Comparison of ENCODE assay signal across 21 cellular contexts in the genomic region with DNA sequence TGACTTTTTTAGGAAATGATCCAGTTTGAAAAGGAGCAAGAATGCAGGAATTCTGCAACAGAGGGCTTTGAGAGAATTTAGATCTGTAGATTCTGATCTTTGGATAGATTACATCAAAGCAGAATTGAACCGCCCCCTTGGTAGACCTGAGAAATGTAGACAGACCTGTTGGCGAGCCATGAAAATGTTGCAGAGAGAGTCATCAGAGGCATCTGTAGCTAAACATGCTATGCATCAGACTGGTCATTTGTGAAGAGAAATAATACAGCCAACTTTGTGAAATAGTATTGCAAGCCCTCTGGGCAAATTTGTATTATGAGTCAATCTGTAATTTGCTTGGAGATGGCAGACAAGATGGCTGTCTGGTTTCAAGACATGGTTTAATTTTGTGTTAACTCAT. TPM values are rescaled to one million over a fixed set of nuclear protein-coding genes. Genes with fewer than 3 reads are reported as not detected.
DNase-seq lines count a peak whose midpoint lies in the region; ATAC-seq and TF ChIP-seq lines count a peak whose summit lies in the region.
"Had no signal": no experiment of that assay in that cellular context is flagged by ENCODE, and none has a peak within 500 bp of the region (broad histone marks: within the 10 kb centered on the region; RNA-seq: fewer than 3 reads in every experiment).

No MANE protein-coding gene starts in this region.

- H3K9ac ChIP-seq in PC-3 (ENCODE audit: low read length): no peak overlapping the region
- H3K9ac ChIP-seq: parathyroid adenoma had no signal

- CTCF ChIA-PET in PC-3 (lab: Charles Lee): no interaction called here

- peak overlapping the region; percentile 91 for H3K27ac ChIP-seq in PC-3 (ENCODE audit: low read length)
- H3K27ac ChIP-seq: cardiac muscle cell, parathyroid adenoma, thyroid gland had no signal

- DNase-seq in ELR (ENCODE audit: low read depth) (peak; percentile 78), PC-3 (peak; percentile 89), fibroblast of gingiva (ENCODE audit: low read depth) (peak; percentile 22), renal cortical epithelial cell (ENCODE audit: low read depth) (peak; percentile 26), SHP77 (lab: John Stamatoyannopoulos, UW) (no peak), SHP77 treated with DMSO at 0.1 percent for 48 hours (lab: John Stamatoyannopoulos, UW) (no peak)
- DNase-seq: activated CD4-positive, alpha-beta T cell treated with anti-CD3 and anti-CD28 coated beads, Interleukin-2, amount 50 U/mL, for 1 hour; activated CD8-positive, alpha-beta memory T cell treated with anti-CD3 and anti-CD28 coated beads, Interleukin-2, amount 50 U/mL, for 48 hours; activated effector memory CD4-positive, alpha-beta T cell treated with anti-CD3 and anti-CD28 coated beads, Interleukin-2, amount 50 U/mL, for 16 hours; COR-L47; foreskin melanocyte; kidney glomerular epithelial cell; NCI-H146; NCI-H2171 treated with DMSO at 0.1 percent for 48 hours; Right ventricle myocardium superior; stimulated activated naive CD4-positive, alpha-beta T cell treated with Interleukin-2 at 50 U/mL for 16 hours; thyroid gland had no signal

- H3K9me3 ChIP-seq in PC-3 (ENCODE audit: low read length): peaks cover 8% of the 10 kb centered on the region
- H3K9me3 ChIP-seq: thyroid gland had no signal

- H3K36me3 ChIP-seq in PC-3 (ENCODE audit: low read depth, low read length): no peaks in the 10 kb centered on the region
- H3K36me3 ChIP-seq: cardiac muscle cell, thyroid gland had no signal

- H3K4me1 ChIP-seq in PC-3 (ENCODE audit: insufficient read depth, low read length): peaks cover 42% of the 10 kb centered on the region

- no peak for TF ChIP-seq CTCF in PC-3 (conservative IDR thresholded peaks at IDR 0.05; ENCODE audit: low read depth, low read length)

- H3K79me2 ChIP-seq in PC-3 (ENCODE audit: low read length): peaks cover 5% of the 10 kb centered on the region
- H3K79me2 ChIP-seq: parathyroid adenoma had no signal

- ATAC-seq in PC-3 (no peak), HG02763 (IDR thresholded peaks at IDR 0.05; ENCODE audit: unreplicated experiment) (no peak), GM19463 (IDR thresholded peaks at IDR 0.05; ENCODE audit: unreplicated experiment) (no peak)

- intact Hi-C loops in PC-3 (cut with micrococcal nuclease): no loop called here

- H3K9me2 ChIP-seq in PC-3 (replicated peaks; ENCODE audit: low read length): no peaks in the 10 kb centered on the region

- H3K27me3 ChIP-seq in PC-3 (ENCODE audit: low read length): no peaks in the 10 kb centered on the region
- H3K27me3 ChIP-seq: cardiac muscle cell, thyroid gland had no signal

- H2AFZ ChIP-seq in PC-3 (ENCODE audit: low read length): no peak overlapping the region
- H2AFZ ChIP-seq: parathyroid adenoma had no signal

- H3K4me3 ChIP-seq in PC-3 (ENCODE audit: low read length): peak overlapping the region; percentile 15; the same call in 1 of the 2 replicates
- H3K4me3 ChIP-seq: cardiac muscle cell, thyroid gland had no signal

- peak overlapping the region; percentile 85 for H3K4me2 ChIP-seq in PC-3 (ENCODE audit: low read length)

- POLR2A ChIA-PET in PC-3 (lab: Charles Lee; ENCODE audit: unreplicated experiment): interaction anchor here (0.6 kb wide), 1 partner anchor 84 kb away, joined by 5 read pairs; no protein-coding TSS in a partner anchor

- BruUV-seq in PC-3 (replicated peaks; lab: Mats Ljungman, UMichigan): no TSS peak

- no peaks in the 10 kb centered on the region for H4K20me1 ChIP-seq in PC-3 (ENCODE audit: low read length)

- peaks cover 9% of the 10 kb centered on the region for H3F3A ChIP-seq in PC-3 (ENCODE audit: low read length, unreplicated experiment)

RNA-seq across cellular contexts. Expression of a gene that starts 4.3 kb away (rescaled TPM):
- total RNA-seq in PC-3 (2014; rRNA removed): 19.3 and 32.3 TPM in 2 replicates
- total RNA-seq in renal cortical epithelial cell: 59.0 and 80.1 TPM in 2 replicates

Comparison
In these comparisons a context has a peak if more than half of its experiments do, and no peak if none do; other contexts are left out.
1. DNase-seq: peak in ELR (single experiment), PC-3 (single experiment), fibroblast of gingiva (single experiment) and renal cortical epithelial cell (single experiment); none in SHP77 (0 of 2) and SHP77 treated with DMSO at 0.1 percent for 48 hours (single experiment).